8 cellular contexts compared by ENCODE assay signal in genomic region chr22:40857309-40857851, GRCh38. TPM values are rescaled to one million over a fixed set of nuclear protein-coding genes. Genes with fewer than 3 reads are reported as not detected.
DNase-seq lines count a peak whose midpoint lies in the region; ATAC-seq and TF ChIP-seq lines count a peak whose summit lies in the region.

No MANE protein-coding gene starts in this region.

- H3K36me3 ChIP-seq in tibial nerve, result peaks cover 0 to 19% (median 0%) of the 10 kb centered on the region in 3 donors

- H3K4me3 Mint-ChIP-seq in activated CD8-positive, alpha-beta memory T cell treated with anti-CD3 and anti-CD28 coated beads, Interleukin-2, amount 10 ng/mL, durations not matched to agents 7 days and 5 days, result peak overlapping the region; percentile 93

- peak overlapping the region; percentile 100 for H3K27ac Mint-ChIP-seq in activated CD8-positive, alpha-beta memory T cell treated with anti-CD3 and anti-CD28 coated beads, Interleukin-2, amount 10 ng/mL, durations not matched to agents 7 days and 5 days

- intact Hi-C loops in left colon (cut with DNase I, micrococcal nuclease), result no loop called here

- H3K27me3 Mint-ChIP-seq in activated CD8-positive, alpha-beta memory T cell treated with anti-CD3 and anti-CD28 coated beads, Interleukin-2, amount 10 ng/mL, durations not matched to agents 7 days and 5 days, result no peaks in the 10 kb centered on the region

- peaks cover 8% of the 10 kb centered on the region for H3K36me3 Mint-ChIP-seq in activated CD8-positive, alpha-beta memory T cell treated with anti-CD3 and anti-CD28 coated beads, Interleukin-2, amount 10 ng/mL, durations not matched to agents 7 days and 5 days

- CTCF ChIA-PET in activated CD8-positive, alpha-beta memory T cell treated with anti-CD3 and anti-CD28 coated beads, Interleukin-2, amount 10 ng/mL, durations not matched to agents 7 days and 5 days (lab: Charles Lee), result interaction anchor here (0.9 to 3.6 kb wide), 9 partner anchors 11 to 380 kb away, joined by 3 to 14 read pairs (median 4); partner anchors contain the start of gene SLC25A17

- H3K27me3 ChIP-seq in tibial nerve, result no peaks in the 10 kb centered on the region

- no peaks in the 10 kb centered on the region for H3K9me3 Mint-ChIP-seq in activated CD8-positive, alpha-beta memory T cell treated with anti-CD3 and anti-CD28 coated beads, Interleukin-2, amount 10 ng/mL, durations not matched to agents 7 days and 5 days (ENCODE audit: low read depth)

- peaks cover 0 to 58% (median 34%) of the 10 kb centered on the region in 4 donors for H3K4me1 ChIP-seq in tibial nerve

- no peak for DNase-seq in activated CD8-positive, alpha-beta memory T cell treated with anti-CD3 and anti-CD28 coated beads, Interleukin-2, amount 10 ng/mL, durations not matched to agents 7 days and 5 days
- DNase-seq in activated CD8-positive, alpha-beta memory T cell treated with anti-CD3 and anti-CD28 coated beads, Interleukin-2, amount 50 U/mL, for 48 hours, result no peak
- DNase-seq in amniotic epithelial cell (ENCODE audit: low read depth) (peak; percentile 35), left colon (no peak), tibial nerve (ENCODE audit: low spot score in 2 of 2) (no peak)

- 5 to 7% methylated on average over 18 of the region's 18 CpGs for WGBS in tibial nerve, 2 donors

- peaks cover 39% of the 10 kb centered on the region for H3K4me1 Mint-ChIP-seq in activated CD8-positive, alpha-beta memory T cell treated with anti-CD3 and anti-CD28 coated beads, Interleukin-2, amount 10 ng/mL, durations not matched to agents 7 days and 5 days

- H3K9me3 ChIP-seq in tibial nerve, result no peaks in the 10 kb centered on the region

- TF ChIP-seq POLR2A in tibial nerve (IDR thresholded peaks at IDR 0.05), result no peak

- no peak for TF ChIP-seq CTCF in tibial nerve (IDR thresholded peaks at IDR 0.05)

- TF ChIP-seq EP300 in tibial nerve (IDR thresholded peaks at IDR 0.05), result no peak

- peak overlapping the region; percentile 97 to 99 (median 98) for H3K27ac ChIP-seq in tibial nerve

- no peak for ATAC-seq in activated CD8-positive, alpha-beta memory T cell treated with anti-CD3 and anti-CD28 coated beads, Interleukin-2, amount 10 ng/mL, durations not matched to agents 7 days and 5 days
- ATAC-seq in left colon (peak; percentile 17), HG02623 (IDR thresholded peaks at IDR 0.05; ENCODE audit: unreplicated experiment) (no peak), GM21526 (IDR thresholded peaks at IDR 0.05; ENCODE audit: low FRiP score, unreplicated experiment) (no peak), HG03378 (IDR thresholded peaks at IDR 0.05; ENCODE audit: unreplicated experiment) (no peak)

- H3K4me3 ChIP-seq in tibial nerve, result peak overlapping the region; percentile 72 to 98 (median 88)

RNA-seq across cellular contexts. Expression of gene XPNPEP3, which starts 0.4 kb away (rescaled TPM):
- 10 to 100 TPM; 11.2 to 12.5 TPM for total RNA-seq in activated CD8-positive, alpha-beta memory T cell treated with anti-CD3 and anti-CD28 coated beads, Interleukin-2, amount 10 ng/mL, durations not matched to agents 7 days and 5 days
- total RNA-seq in left colon (10 to 100 TPM in 1 of 2 donors, 1 to 10 TPM in 1; 9.9 to 12.7 TPM), tibial nerve (10 to 100 TPM; 12.0 to 19.2 (median 14.0) TPM)

RNA-seq across cellular contexts. Expression of gene ST13, which starts 0.9 kb away (rescaled TPM):
- total RNA-seq in activated CD8-positive, alpha-beta memory T cell treated with anti-CD3 and anti-CD28 coated beads, Interleukin-2, amount 10 ng/mL, durations not matched to agents 7 days and 5 days, result 100 to 1,000 TPM; 120 to 150 TPM
- total RNA-seq in left colon (100 to 1,000 TPM; 142 to 203 TPM), tibial nerve (100 to 1,000 TPM in 3 of 4 donors, 10 to 100 TPM in 1; 96.9 to 142 (median 114) TPM)

RNA-seq across cellular contexts. Expression of gene DNAJB7, which starts 4.5 kb away (rescaled TPM):
- not detected for total RNA-seq in activated CD8-positive, alpha-beta memory T cell treated with anti-CD3 and anti-CD28 coated beads, Interleukin-2, amount 10 ng/mL, durations not matched to agents 7 days and 5 days
- total RNA-seq in left colon, result under 1 TPM; 0.21 to 0.47 TPM
- not detected for total RNA-seq in tibial nerve

RNA-seq across cellular contexts. Expression of gene SLC25A17, which starts 38.2 kb away (rescaled TPM):
- 10 to 100 TPM; 19.0 to 24.5 TPM for total RNA-seq in activated CD8-positive, alpha-beta memory T cell treated with anti-CD3 and anti-CD28 coated beads, Interleukin-2, amount 10 ng/mL, durations not matched to agents 7 days and 5 days
- total RNA-seq in left colon (10 to 100 TPM in 1 of 2 donors, 1 to 10 TPM in 1; 9.6 to 14.2 TPM), tibial nerve (10 to 100 TPM; 19.3 to 34.1 (median 21.4) TPM)
